Comparison of ENCODE assay signal across 23 cellular contexts in genomic region chrX:53268173-53268572, GRCh38. TPM values are rescaled to one million over a fixed set of nuclear protein-coding genes. Genes with fewer than 3 reads are reported as not detected.
DNase-seq lines count a peak whose midpoint lies in the region; ATAC-seq, FAIRE-seq and TF ChIP-seq lines count a peak whose summit lies in the region.
"Had no signal": no experiment of that assay in that cellular context is flagged by ENCODE, and none has a peak within 500 bp of the region (broad histone marks: within the 10 kb centered on the region; RNA-seq: fewer than 3 reads in every experiment).

No MANE protein-coding gene starts in this region.

- H3K27ac ChIP-seq in A549 (peak overlapping the region; percentile 92 to 99; a peak in 5 of 6 replicates), left lung (no peak overlapping the region)
- H3K27ac ChIP-seq: HL-60 had no signal

- H3K4me3 ChIP-seq in A549 = no peak overlapping the region
- no peak overlapping the region for H3K4me3 ChIP-seq in epithelial cell of esophagus (ENCODE audit: low read length)
- H3K4me3 ChIP-seq in left lung = no peak overlapping the region
- H3K4me3 ChIP-seq: GM12878, GM23338 had no signal

- POLR2A ChIA-PET in A549 (lab: Yijun Ruan, JAX) = no interaction called here

- no peak for TF ChIP-seq RAD21 in A549 (conservative IDR thresholded peaks at IDR 0.05 in 1 of 2, IDR thresholded peaks at IDR 0.05 in 1 of 2)

- DNase-seq in A549 (ENCODE audit: low read depth in 1 of 2, low spot score in 1 of 2) (no peak), HPDE6-E6E7 (ENCODE audit: extremely low spot score) (peak; percentile 70), epithelial cell of esophagus (ENCODE audit: low read depth) (peak; percentile 89), left lung (no peak), ACHN (no peak), NCI-H1048 (lab: John Stamatoyannopoulos, UW) (no peak)
- DNase-seq: CD4-positive, alpha-beta T cell; EL; HCEC 1CT; Kasumi-1; MM.1S; NCI-H1092 treated with DMSO at 0.1 percent for 48 hours; NCI-H146; NCI-H2227 treated with DMSO at 0.1 percent for 48 hours; NCI-H510A treated with DMSO at 0.1 percent for 48 hours; PC-3; RPMI8226 had no signal

- peaks cover 65% of the 10 kb centered on the region for H3K4me1 ChIP-seq in A549
- H3K4me1 ChIP-seq in left lung = peaks cover 2 to 32% of the 10 kb centered on the region in 2 donors

- CTCF ChIA-PET in A549 (lab: Yijun Ruan, JAX) = interaction anchor here (0.7 to 1.9 kb wide), 4 partner anchors 10 to 155 kb away, joined by 3 to 8 read pairs (median 4); no protein-coding TSS in a partner anchor

- intact Hi-C loops in left lung (cut with DNase I) = no loop called here

- no peaks in the 10 kb centered on the region for H3K27me3 ChIP-seq in left lung

- no peak for ATAC-seq in A549
- peak; percentile 16 for ATAC-seq in left lung
- no peak for ATAC-seq in HG02588 (IDR thresholded peaks at IDR 0.05; ENCODE audit: unreplicated experiment)
- ATAC-seq: GM12878, GM23338, PC-3 had no signal

- in situ Hi-C loops in ACHN (cut with HindIII; ENCODE audit: low pct_ligation_motif_present, low pct_unique_long_range_greater_than_20kb, low sequenced_read_pairs) = no loop called here

- no peak for TF ChIP-seq POLR2A in A549 (IDR thresholded peaks at IDR 0.05; ENCODE audit: low read length)

- 85% methylated on average over 7 of the region's 7 CpGs for WGBS in A549 (ENCODE audit: missing lambda C conversion rate)

- TF ChIP-seq EP300 in A549 (IDR thresholded peaks at IDR 0.05) = no peak

- FAIRE-seq in A549 (lab: Jason Lieb, UNC) = no peak
- FAIRE-seq: GM12878, HTR-8/SVneo had no signal

- H3K36me3 ChIP-seq in left lung = no peaks in the 10 kb centered on the region

- peak overlapping the region; percentile 98; the same call in 1 of the 3 replicates for H3K4me2 ChIP-seq in A549
- H3K4me2 ChIP-seq: GM23338 had no signal

- TF ChIP-seq CTCF in A549 (IDR thresholded peaks at IDR 0.05) (no peak), epithelial cell of esophagus (IDR thresholded peaks at IDR 0.05; ENCODE audit: insufficient read depth, low read depth, low read length, missing control alignments) (no peak), left lung (IDR thresholded peaks at IDR 0.05) (no peak)

- H3K9me3 ChIP-seq in A549 (no peaks in the 10 kb centered on the region), left lung (no peaks in the 10 kb centered on the region)

TF ChIP-seq in A549, 52 proteins besides CTCF, POLR2A, EP300 and RAD21:
- TF ChIP-seq HDAC2 (IDR thresholded peaks at IDR 0.05) (no peak), HOXA7 (CRISPR knock-in tag; IDR thresholded peaks at IDR 0.05) (no peak), MAFK (IDR thresholded peaks at IDR 0.05; ENCODE audit: partially characterized antibody) (peak; percentile 76), HES2 (IDR thresholded peaks at IDR 0.05) (no peak), SREBF2 (IDR thresholded peaks at IDR 0.05) (no peak), EHMT2 (IDR thresholded peaks at IDR 0.05; ENCODE audit: low read depth) (no peak), NR3C1 (IDR thresholded peaks at IDR 0.05) (no peak)

RNA-seq across cellular contexts. Expression of gene IQSEC2, which starts 13.2 kb away (rescaled TPM):
- polyA plus RNA-seq in A549 (2011; rRNA removed) (28.3 and 45.3 TPM in 2 replicates), A549 (2017; fragmentation: RNase III; extraction: RNeasy Plus Mini Kit Qiagen cat#74134 plus additional on column Dnase treatment) (31.9 to 41.4 TPM (median 37.6 TPM) in 3 replicates)
- 30.6 and 35.6 TPM in 2 replicates for polyA plus RNA-seq in A549 (2012; cell fraction: cytosol; rRNA removed)
- polyA plus RNA-seq in A549 (2012; cell fraction: nucleus; rRNA removed) = 22.9 and 25.9 TPM in 2 replicates
- 37.6 and 40.7 TPM in 2 replicates for polyA minus RNA-seq in A549 (2011; rRNA and poly(A)+ RNA removed)
- total RNA-seq in left lung = 10 to 100 TPM; 15.6 to 17.3 TPM
- polyA plus RNA-seq: IgD-negative memory B cell had no signal

RNA-seq across cellular contexts. Expression of gene KDM5C, which starts 43.2 kb away (rescaled TPM):
- polyA plus RNA-seq in A549 (2011; rRNA removed) = 66.8 and 82.0 TPM in 2 replicates
- polyA plus RNA-seq in A549 (2012; cell fraction: cytosol; rRNA removed) = 39.3 and 51.0 TPM in 2 replicates
- 109 and 122 TPM in 2 replicates for polyA plus RNA-seq in A549 (2012; cell fraction: nucleus; rRNA removed)
- polyA plus RNA-seq in A549 (2017; fragmentation: RNase III; extraction: RNeasy Plus Mini Kit Qiagen cat#74134 plus additional on column Dnase treatment) = 43.9 to 48.9 TPM (median 46.5 TPM) in 3 replicates
- polyA minus RNA-seq in A549 (2011; rRNA and poly(A)+ RNA removed) = 145 and 151 TPM in 2 replicates
- total RNA-seq in left lung = 100 to 1,000 TPM in 1 of 2 donors, 10 to 100 TPM in 1; 75.0 to 106 TPM

Comparison
In these comparisons a context has a peak if more than half of its experiments do, and no peak if none do; other contexts are left out.
1. DNase-seq: peak in HPDE6-E6E7 (single experiment) and epithelial cell of esophagus (single experiment); none in A549 (0 of 2), left lung (0 of 2), ACHN (single experiment) and NCI-H1048 (single experiment).
2. H3K27ac ChIP-seq: peak in A549 (2 of 2); none in left lung (0 of 2).